Comparison of ENCODE assay signal across 2 cellular contexts in the genomic region with DNA sequence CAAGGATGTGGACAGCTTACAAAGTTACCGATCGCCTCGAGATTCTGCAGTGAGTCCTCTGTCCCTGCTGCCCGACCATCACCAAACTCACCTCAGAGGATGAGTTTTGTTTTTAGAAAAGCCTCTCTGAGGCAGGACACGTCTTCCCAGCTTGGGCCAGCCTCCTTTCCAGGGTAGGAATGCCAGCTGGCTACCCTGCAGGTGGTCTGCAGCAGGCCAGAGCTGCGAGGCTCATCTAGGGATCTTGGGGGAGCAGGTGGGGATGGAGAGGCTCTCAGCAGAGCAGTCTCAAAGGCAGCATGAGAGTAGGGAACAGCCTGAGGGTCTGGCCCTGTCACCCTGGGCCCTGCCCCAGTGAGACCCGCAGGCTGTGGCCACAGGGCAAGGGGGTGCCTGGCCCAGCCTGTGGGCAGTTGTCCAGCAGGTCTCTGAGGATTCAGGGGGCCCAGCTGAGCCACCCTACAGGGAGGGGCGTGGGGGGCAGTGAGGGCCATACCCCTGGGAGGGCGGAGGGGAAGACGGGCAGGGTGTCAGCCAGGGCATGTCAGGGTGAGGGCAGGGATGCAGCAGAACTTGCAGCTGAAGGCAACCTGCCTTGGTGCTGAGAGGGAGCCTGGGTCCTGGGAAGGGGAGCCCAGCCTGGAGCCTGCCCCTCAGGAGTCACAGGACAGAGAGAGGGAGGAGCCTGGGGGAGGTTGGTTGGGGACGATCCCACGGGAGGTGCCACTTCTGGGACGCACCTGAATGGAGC.
TF ChIP-seq lines count a peak whose summit lies in the region.

No MANE protein-coding gene starts in this region.

TF ChIP-seq in SK-N-SH, 30 proteins besides CTCF, POLR2A, EP300 and RAD21 (continued from another document):
- no peak for TF ChIP-seq TAF1 (IDR thresholded peaks at IDR 0.05; ENCODE audit: borderline replicate concordance, low read depth, low read length)
- TF ChIP-seq RCOR1 (IDR thresholded peaks at IDR 0.05; ENCODE audit: low read length), result no peak
- TF ChIP-seq, protein P1, sequence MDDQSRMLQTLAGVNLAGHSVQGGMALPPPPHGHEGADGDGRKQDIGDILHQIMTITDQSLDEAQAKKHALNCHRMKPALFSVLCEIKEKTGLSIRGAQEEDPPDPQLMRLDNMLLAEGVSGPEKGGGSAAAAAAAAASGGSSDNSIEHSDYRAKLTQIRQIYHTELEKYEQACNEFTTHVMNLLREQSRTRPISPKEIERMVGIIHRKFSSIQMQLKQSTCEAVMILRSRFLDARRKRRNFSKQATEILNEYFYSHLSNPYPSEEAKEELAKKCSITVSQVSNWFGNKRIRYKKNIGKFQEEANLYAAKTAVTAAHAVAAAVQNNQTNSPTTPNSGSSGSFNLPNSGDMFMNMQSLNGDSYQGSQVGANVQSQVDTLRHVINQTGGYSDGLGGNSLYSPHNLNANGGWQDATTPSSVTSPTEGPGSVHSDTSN (IDR thresholded peaks at IDR 0.05), result no peak
- TF ChIP-seq FOXM1 (IDR thresholded peaks at IDR 0.05; ENCODE audit: low read depth), result no peak
- no peak for TF ChIP-seq MXI1 (IDR thresholded peaks at IDR 0.05; ENCODE audit: low read depth, low read length)
- TF ChIP-seq FOXJ3 (CRISPR knock-in tag; IDR thresholded peaks at IDR 0.05), result no peak
- TF ChIP-seq RXRA (IDR thresholded peaks at IDR 0.05; ENCODE audit: borderline replicate concordance, low read depth), result no peak
- TF ChIP-seq, protein P2, sequence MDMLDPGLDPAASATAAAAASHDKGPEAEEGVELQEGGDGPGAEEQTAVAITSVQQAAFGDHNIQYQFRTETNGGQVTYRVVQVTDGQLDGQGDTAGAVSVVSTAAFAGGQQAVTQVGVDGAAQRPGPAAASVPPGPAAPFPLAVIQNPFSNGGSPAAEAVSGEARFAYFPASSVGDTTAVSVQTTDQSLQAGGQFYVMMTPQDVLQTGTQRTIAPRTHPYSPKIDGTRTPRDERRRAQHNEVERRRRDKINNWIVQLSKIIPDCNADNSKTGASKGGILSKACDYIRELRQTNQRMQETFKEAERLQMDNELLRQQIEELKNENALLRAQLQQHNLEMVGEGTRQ (IDR thresholded peaks at IDR 0.05; ENCODE audit: borderline replicate concordance, low read depth, low read length), result no peak
- no peak for TF ChIP-seq TEAD4 (IDR thresholded peaks at IDR 0.05; ENCODE audit: borderline replicate concordance, insufficient read depth)
- TF ChIP-seq JUND (IDR thresholded peaks at IDR 0.05), result no peak
- TF ChIP-seq, protein P3, sequence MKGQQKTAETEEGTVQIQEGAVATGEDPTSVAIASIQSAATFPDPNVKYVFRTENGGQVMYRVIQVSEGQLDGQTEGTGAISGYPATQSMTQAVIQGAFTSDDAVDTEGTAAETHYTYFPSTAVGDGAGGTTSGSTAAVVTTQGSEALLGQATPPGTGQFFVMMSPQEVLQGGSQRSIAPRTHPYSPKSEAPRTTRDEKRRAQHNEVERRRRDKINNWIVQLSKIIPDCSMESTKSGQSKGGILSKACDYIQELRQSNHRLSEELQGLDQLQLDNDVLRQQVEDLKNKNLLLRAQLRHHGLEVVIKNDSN (IDR thresholded peaks at IDR 0.05; ENCODE audit: borderline replicate concordance, low read depth), result no peak
- TF ChIP-seq GATA2 (CRISPR knock-in tag; IDR thresholded peaks at IDR 0.05), result no peak
- TF ChIP-seq EZH2phosphoT487 (IDR thresholded peaks at IDR 0.05; ENCODE audit: borderline replicate concordance, low read depth), result no peak
- no peak for TF ChIP-seq ELF1 (IDR thresholded peaks at IDR 0.05)
- TF ChIP-seq, protein P4, sequence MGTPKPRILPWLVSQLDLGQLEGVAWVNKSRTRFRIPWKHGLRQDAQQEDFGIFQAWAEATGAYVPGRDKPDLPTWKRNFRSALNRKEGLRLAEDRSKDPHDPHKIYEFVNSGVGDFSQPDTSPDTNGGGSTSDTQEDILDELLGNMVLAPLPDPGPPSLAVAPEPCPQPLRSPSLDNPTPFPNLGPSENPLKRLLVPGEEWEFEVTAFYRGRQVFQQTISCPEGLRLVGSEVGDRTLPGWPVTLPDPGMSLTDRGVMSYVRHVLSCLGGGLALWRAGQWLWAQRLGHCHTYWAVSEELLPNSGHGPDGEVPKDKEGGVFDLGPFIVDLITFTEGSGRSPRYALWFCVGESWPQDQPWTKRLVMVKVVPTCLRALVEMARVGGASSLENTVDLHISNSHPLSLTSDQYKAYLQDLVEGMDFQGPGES (IDR thresholded peaks at IDR 0.05; ENCODE audit: low read depth, low read length), result no peak
- TF ChIP-seq GABPA (IDR thresholded peaks at IDR 0.05; ENCODE audit: low read depth), result no peak
- no peak for TF ChIP-seq FOSL2 (IDR thresholded peaks at IDR 0.05; ENCODE audit: borderline replicate concordance, low read depth)
TF ChIP-seq in SK-N-SH: peak in this region for 0.

TF ChIP-seq in SK-N-SH treated with all-trans-retinoic acid at 6 μM for 48 hours, 23 proteins besides CTCF, POLR2A, EP300 and RAD21 (continued from another document):
- TF ChIP-seq, protein P5, sequence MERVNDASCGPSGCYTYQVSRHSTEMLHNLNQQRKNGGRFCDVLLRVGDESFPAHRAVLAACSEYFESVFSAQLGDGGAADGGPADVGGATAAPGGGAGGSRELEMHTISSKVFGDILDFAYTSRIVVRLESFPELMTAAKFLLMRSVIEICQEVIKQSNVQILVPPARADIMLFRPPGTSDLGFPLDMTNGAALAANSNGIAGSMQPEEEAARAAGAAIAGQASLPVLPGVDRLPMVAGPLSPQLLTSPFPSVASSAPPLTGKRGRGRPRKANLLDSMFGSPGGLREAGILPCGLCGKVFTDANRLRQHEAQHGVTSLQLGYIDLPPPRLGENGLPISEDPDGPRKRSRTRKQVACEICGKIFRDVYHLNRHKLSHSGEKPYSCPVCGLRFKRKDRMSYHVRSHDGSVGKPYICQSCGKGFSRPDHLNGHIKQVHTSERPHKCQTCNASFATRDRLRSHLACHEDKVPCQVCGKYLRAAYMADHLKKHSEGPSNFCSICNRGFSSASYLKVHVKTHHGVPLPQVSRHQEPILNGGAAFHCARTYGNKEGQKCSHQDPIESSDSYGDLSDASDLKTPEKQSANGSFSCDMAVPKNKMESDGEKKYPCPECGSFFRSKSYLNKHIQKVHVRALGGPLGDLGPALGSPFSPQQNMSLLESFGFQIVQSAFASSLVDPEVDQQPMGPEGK (CRISPR knock-in tag; IDR thresholded peaks at IDR 0.05; ENCODE audit: borderline replicate concordance), result no peak
- TF ChIP-seq ISL1 (CRISPR knock-in tag; IDR thresholded peaks at IDR 0.05) (no peak), GLIS3 (CRISPR knock-in tag; IDR thresholded peaks at IDR 0.05) (no peak), PPARA (CRISPR knock-in tag; IDR thresholded peaks at IDR 0.05; ENCODE audit: borderline replicate concordance) (no peak), ESRRG (CRISPR knock-in tag; IDR thresholded peaks at IDR 0.05) (no peak), BACH2 (CRISPR knock-in tag; IDR thresholded peaks at IDR 0.05; ENCODE audit: borderline replicate concordance) (no peak), ZC3H10 (CRISPR knock-in tag; IDR thresholded peaks at IDR 0.05) (no peak), ARNTL (CRISPR knock-in tag; IDR thresholded peaks at IDR 0.05; ENCODE audit: borderline replicate concordance, low read depth) (no peak), TCF4 (CRISPR knock-in tag; IDR thresholded peaks at IDR 0.05; ENCODE audit: borderline replicate concordance) (no peak), ZFP30 (CRISPR knock-in tag; IDR thresholded peaks at IDR 0.05) (no peak), ZNF565 (CRISPR knock-in tag; conservative IDR thresholded peaks at IDR 0.05; ENCODE audit: low read depth) (no peak), RARB (CRISPR knock-in tag; IDR thresholded peaks at IDR 0.05) (no peak), TOX (CRISPR knock-in tag; IDR thresholded peaks at IDR 0.05; ENCODE audit: borderline replicate concordance) (no peak), CSDC2 (CRISPR knock-in tag; IDR thresholded peaks at IDR 0.05) (no peak)
- TF ChIP-seq, protein P6, sequence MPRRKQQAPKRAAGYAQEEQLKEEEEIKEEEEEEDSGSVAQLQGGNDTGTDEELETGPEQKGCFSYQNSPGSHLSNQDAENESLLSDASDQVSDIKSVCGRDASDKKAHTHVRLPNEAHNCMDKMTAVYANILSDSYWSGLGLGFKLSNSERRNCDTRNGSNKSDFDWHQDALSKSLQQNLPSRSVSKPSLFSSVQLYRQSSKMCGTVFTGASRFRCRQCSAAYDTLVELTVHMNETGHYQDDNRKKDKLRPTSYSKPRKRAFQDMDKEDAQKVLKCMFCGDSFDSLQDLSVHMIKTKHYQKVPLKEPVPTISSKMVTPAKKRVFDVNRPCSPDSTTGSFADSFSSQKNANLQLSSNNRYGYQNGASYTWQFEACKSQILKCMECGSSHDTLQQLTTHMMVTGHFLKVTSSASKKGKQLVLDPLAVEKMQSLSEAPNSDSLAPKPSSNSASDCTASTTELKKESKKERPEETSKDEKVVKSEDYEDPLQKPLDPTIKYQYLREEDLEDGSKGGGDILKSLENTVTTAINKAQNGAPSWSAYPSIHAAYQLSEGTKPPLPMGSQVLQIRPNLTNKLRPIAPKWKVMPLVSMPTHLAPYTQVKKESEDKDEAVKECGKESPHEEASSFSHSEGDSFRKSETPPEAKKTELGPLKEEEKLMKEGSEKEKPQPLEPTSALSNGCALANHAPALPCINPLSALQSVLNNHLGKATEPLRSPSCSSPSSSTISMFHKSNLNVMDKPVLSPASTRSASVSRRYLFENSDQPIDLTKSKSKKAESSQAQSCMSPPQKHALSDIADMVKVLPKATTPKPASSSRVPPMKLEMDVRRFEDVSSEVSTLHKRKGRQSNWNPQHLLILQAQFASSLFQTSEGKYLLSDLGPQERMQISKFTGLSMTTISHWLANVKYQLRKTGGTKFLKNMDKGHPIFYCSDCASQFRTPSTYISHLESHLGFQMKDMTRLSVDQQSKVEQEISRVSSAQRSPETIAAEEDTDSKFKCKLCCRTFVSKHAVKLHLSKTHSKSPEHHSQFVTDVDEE (CRISPR knock-in tag; IDR thresholded peaks at IDR 0.05), result no peak
- TF ChIP-seq, protein P7, sequence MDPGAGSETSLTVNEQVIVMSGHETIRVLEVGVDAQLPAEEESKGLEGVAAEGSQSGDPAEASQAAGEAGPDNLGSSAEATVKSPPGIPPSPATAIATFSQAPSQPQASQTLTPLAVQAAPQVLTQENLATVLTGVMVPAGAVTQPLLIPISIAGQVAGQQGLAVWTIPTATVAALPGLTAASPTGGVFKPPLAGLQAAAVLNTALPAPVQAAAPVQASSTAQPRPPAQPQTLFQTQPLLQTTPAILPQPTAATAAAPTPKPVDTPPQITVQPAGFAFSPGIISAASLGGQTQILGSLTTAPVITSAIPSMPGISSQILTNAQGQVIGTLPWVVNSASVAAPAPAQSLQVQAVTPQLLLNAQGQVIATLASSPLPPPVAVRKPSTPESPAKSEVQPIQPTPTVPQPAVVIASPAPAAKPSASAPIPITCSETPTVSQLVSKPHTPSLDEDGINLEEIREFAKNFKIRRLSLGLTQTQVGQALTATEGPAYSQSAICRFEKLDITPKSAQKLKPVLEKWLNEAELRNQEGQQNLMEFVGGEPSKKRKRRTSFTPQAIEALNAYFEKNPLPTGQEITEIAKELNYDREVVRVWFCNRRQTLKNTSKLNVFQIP (CRISPR knock-in tag; IDR thresholded peaks at IDR 0.05; ENCODE audit: borderline replicate concordance, low read depth), result no peak
- TF ChIP-seq, protein P8, sequence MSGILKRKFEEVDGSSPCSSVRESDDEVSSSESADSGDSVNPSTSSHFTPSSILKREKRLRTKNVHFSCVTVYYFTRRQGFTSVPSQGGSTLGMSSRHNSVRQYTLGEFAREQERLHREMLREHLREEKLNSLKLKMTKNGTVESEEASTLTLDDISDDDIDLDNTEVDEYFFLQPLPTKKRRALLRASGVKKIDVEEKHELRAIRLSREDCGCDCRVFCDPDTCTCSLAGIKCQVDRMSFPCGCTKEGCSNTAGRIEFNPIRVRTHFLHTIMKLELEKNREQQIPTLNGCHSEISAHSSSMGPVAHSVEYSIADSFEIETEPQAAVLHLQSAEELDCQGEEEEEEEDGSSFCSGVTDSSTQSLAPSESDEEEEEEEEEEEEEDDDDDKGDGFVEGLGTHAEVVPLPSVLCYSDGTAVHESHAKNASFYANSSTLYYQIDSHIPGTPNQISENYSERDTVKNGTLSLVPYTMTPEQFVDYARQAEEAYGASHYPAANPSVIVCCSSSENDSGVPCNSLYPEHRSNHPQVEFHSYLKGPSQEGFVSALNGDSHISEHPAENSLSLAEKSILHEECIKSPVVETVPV (CRISPR knock-in tag; IDR thresholded peaks at IDR 0.05), result no peak
